In genomic region chr17:1462164-1463112, GRCh38 we compare ENCODE assay signal across 10 cellular contexts. TPM values are rescaled to one million over a fixed set of nuclear protein-coding genes. Genes with fewer than 3 reads are reported as not detected.
A peak's percentile ranks its signal among the peaks of the same experiment; 100 is the strongest.
DNase-seq lines count a peak whose midpoint lies in the region; ATAC-seq, FAIRE-seq and TF ChIP-seq lines count a peak whose summit lies in the region.
"Had no signal": no experiment of that assay in that cellular context is flagged by ENCODE, and none has a peak within 500 bp of the region (broad histone marks: within the 10 kb centered on the region; RNA-seq: fewer than 3 reads in every experiment).

No MANE protein-coding gene starts in this region.

- ATAC-seq in activated naive CD8-positive, alpha-beta T cell treated with anti-CD3 and anti-CD28 coated beads, Interleukin-2, amount 10 ng/mL, durations not matched to agents 7 days and 5 days (ENCODE audit: low read depth) = no peak
- ATAC-seq in naive B cell (ENCODE audit: low read depth in 2 of 2) (no peak), HG02571 (IDR thresholded peaks at IDR 0.05; ENCODE audit: unreplicated experiment) (no peak)
- ATAC-seq: gastrocnemius medialis had no signal

- H3K4me3 Mint-ChIP-seq in CD8-positive, alpha-beta memory T cell = peak overlapping the region; percentile 59 to 90 (median 78)
- H3K4me3 Mint-ChIP-seq in activated naive CD8-positive, alpha-beta T cell treated with anti-CD3 and anti-CD28 coated beads, Interleukin-2, amount 10 ng/mL, durations not matched to agents 7 days and 5 days = peak overlapping the region; percentile 38
- H3K4me3 Mint-ChIP-seq in naive B cell = peak overlapping the region; percentile 69 to 93 (median 84)

- H3K27me3 Mint-ChIP-seq in CD8-positive, alpha-beta memory T cell = peaks cover 3 to 8% of the 10 kb centered on the region in 2 donors
- peaks cover 50% of the 10 kb centered on the region for H3K27me3 Mint-ChIP-seq in activated naive CD8-positive, alpha-beta T cell treated with anti-CD3 and anti-CD28 coated beads, Interleukin-2, amount 10 ng/mL, durations not matched to agents 7 days and 5 days
- H3K27me3 Mint-ChIP-seq in naive B cell = peaks cover 4 to 10% (median 8%) of the 10 kb centered on the region in 3 donors

- peaks cover 25 to 30% (median 30%) of the 10 kb centered on the region in 3 donors for H3K4me1 Mint-ChIP-seq in CD8-positive, alpha-beta memory T cell
- peaks cover 14% of the 10 kb centered on the region for H3K4me1 Mint-ChIP-seq in activated naive CD8-positive, alpha-beta T cell treated with anti-CD3 and anti-CD28 coated beads, Interleukin-2, amount 10 ng/mL, durations not matched to agents 7 days and 5 days
- H3K4me1 Mint-ChIP-seq in naive B cell = peaks cover 18 to 36% (median 26%) of the 10 kb centered on the region in 3 donors

- peak; percentile 54 for FAIRE-seq in HTR-8/SVneo (lab: Jason Lieb, UNC)

- POLR2A ChIA-PET in CD8-positive, alpha-beta memory T cell (lab: Charles Lee) = interaction anchor here (1.0 to 1.6 kb wide), 2 partner anchors 25 to 54 kb away, joined by 4 to 19 read pairs; partner anchors contain the start of gene INPP5K
- POLR2A ChIA-PET in activated naive CD8-positive, alpha-beta T cell treated with anti-CD3 and anti-CD28 coated beads, Interleukin-2, amount 10 ng/mL, durations not matched to agents 7 days and 5 days (lab: Charles Lee) = interaction anchor here (0.7 to 1.7 kb wide), 6 partner anchors 15 to 362 kb away, joined by 3 to 6 read pairs (median 4); partner anchors contain the start of genes INPP5K and YWHAE

- no peaks in the 10 kb centered on the region for H3K9me3 Mint-ChIP-seq in CD8-positive, alpha-beta memory T cell
- H3K9me3 Mint-ChIP-seq in activated naive CD8-positive, alpha-beta T cell treated with anti-CD3 and anti-CD28 coated beads, Interleukin-2, amount 10 ng/mL, durations not matched to agents 7 days and 5 days = no peaks in the 10 kb centered on the region
- H3K9me3 Mint-ChIP-seq in naive B cell = no peaks in the 10 kb centered on the region

- DNase-seq in CD8-positive, alpha-beta memory T cell = no peak
- DNase-seq in HTR-8/SVneo (ENCODE audit: insufficient read length, low spot score) (no peak), naive B cell (no peak), tibial artery (no peak), hippocampal formation (lab: John Stamatoyannopoulos, UW) (no peak), COLO668 (lab: John Stamatoyannopoulos, UW; ENCODE audit: unreplicated experiment) (no peak)
- no peak for DNase-seq in activated naive CD8-positive, alpha-beta T cell treated with anti-CD3 and anti-CD28 coated beads, Interleukin-2, amount 10 ng/mL, durations not matched to agents 7 days and 5 days
- DNase-seq: NCI-H146 had no signal

- H3K36me3 ChIP-seq in CD8-positive, alpha-beta memory T cell (ENCODE audit: insufficient read depth, low read length) = no peaks in the 10 kb centered on the region
- H3K36me3 ChIP-seq in tibial artery = peaks cover 19 to 47% (median 40%) of the 10 kb centered on the region in 3 donors

- H3K4me1 ChIP-seq in CD8-positive, alpha-beta memory T cell (ENCODE audit: insufficient read depth, low read length) = peaks cover 38% of the 10 kb centered on the region
- H3K4me1 ChIP-seq in tibial artery = peaks cover 0 to 46% (median 24%) of the 10 kb centered on the region in 4 donors

- intact Hi-C loops in tibial artery (cut with DNase I; ENCODE audit: low total_unique reads) = no loop called here

- CTCF ChIA-PET in CD8-positive, alpha-beta memory T cell (lab: Charles Lee) = interaction anchor here (0.7 to 1.6 kb wide), 5 partner anchors 9 to 97 kb away, joined by 3 to 8 read pairs (median 4); partner anchors contain the start of gene INPP5K

- no peaks in the 10 kb centered on the region for H3K9me3 ChIP-seq in CD8-positive, alpha-beta memory T cell (ENCODE audit: low read length)
- no peaks in the 10 kb centered on the region for H3K9me3 ChIP-seq in tibial artery
- H3K9me3 ChIP-seq: gastrocnemius medialis had no signal

- H3K27ac ChIP-seq in CD8-positive, alpha-beta memory T cell (ENCODE audit: low read depth, low read length) = no peak overlapping the region
- H3K27ac ChIP-seq in tibial artery = peak overlapping the region in 1 of 2 donors; percentile 72

- TF ChIP-seq CTCF in tibial artery (IDR thresholded peaks at IDR 0.05) = no peak

- H3K27me3 ChIP-seq in CD8-positive, alpha-beta memory T cell (ENCODE audit: insufficient read depth, low read length, poor library complexity, severe bottlenecking) = no peaks in the 10 kb centered on the region
- no peaks in the 10 kb centered on the region for H3K27me3 ChIP-seq in tibial artery
- H3K27me3 ChIP-seq: gastrocnemius medialis had no signal

- H3K36me3 Mint-ChIP-seq in CD8-positive, alpha-beta memory T cell = peaks cover 0 to 2% (median 0%) of the 10 kb centered on the region in 3 donors
- H3K36me3 Mint-ChIP-seq in activated naive CD8-positive, alpha-beta T cell treated with anti-CD3 and anti-CD28 coated beads, Interleukin-2, amount 10 ng/mL, durations not matched to agents 7 days and 5 days = no peaks in the 10 kb centered on the region
- no peaks in the 10 kb centered on the region for H3K36me3 Mint-ChIP-seq in naive B cell

- peak overlapping the region; percentile 44 for H3K4me3 ChIP-seq in CD8-positive, alpha-beta memory T cell (ENCODE audit: low read length)
- H3K4me3 ChIP-seq in tibial artery = no peak overlapping the region
- H3K4me3 ChIP-seq: gastrocnemius medialis had no signal

- H3K27ac Mint-ChIP-seq in CD8-positive, alpha-beta memory T cell = peak overlapping the region; percentile 29 to 94 (median 81)
- no peak overlapping the region for H3K27ac Mint-ChIP-seq in activated naive CD8-positive, alpha-beta T cell treated with anti-CD3 and anti-CD28 coated beads, Interleukin-2, amount 10 ng/mL, durations not matched to agents 7 days and 5 days
- peak overlapping the region; percentile 64 to 98 (median 92) for H3K27ac Mint-ChIP-seq in naive B cell

RNA-seq across cellular contexts. Expression of gene CRK, which starts 6.4 kb away (rescaled TPM):
- 10 to 100 TPM; 25.3 to 28.8 TPM for total RNA-seq in CD8-positive, alpha-beta memory T cell
- 24.6 TPM for polyA plus RNA-seq in CD8-positive, alpha-beta memory T cell
- total RNA-seq in activated naive CD8-positive, alpha-beta T cell treated with anti-CD3 and anti-CD28 coated beads, Interleukin-2, amount 10 ng/mL, durations not matched to agents 7 days and 5 days = 10 to 100 TPM; 19.5 to 21.9 TPM
- 10 to 100 TPM; 28.1 to 34.6 (median 32.3) TPM for polyA plus RNA-seq in naive B cell (ENCODE audit: low read depth in 6 of 6)

RNA-seq across cellular contexts. Expression of gene MYO1C, which starts 30.0 kb away (rescaled TPM):
- total RNA-seq in CD8-positive, alpha-beta memory T cell = 10 to 100 TPM; 36.6 to 36.9 TPM
- 5.7 TPM for polyA plus RNA-seq in CD8-positive, alpha-beta memory T cell
- total RNA-seq in activated naive CD8-positive, alpha-beta T cell treated with anti-CD3 and anti-CD28 coated beads, Interleukin-2, amount 10 ng/mL, durations not matched to agents 7 days and 5 days = 10 to 100 TPM; 28.6 to 34.1 TPM
- 10 to 100 TPM; 12.0 to 32.5 (median 21.4) TPM for polyA plus RNA-seq in naive B cell (ENCODE audit: low read depth in 6 of 6)

RNA-seq across cellular contexts. Expression of gene INPP5K, which starts 54.0 kb away (rescaled TPM):
- 10 to 100 TPM; 29.5 to 31.9 TPM for total RNA-seq in CD8-positive, alpha-beta memory T cell
- 80.2 TPM for polyA plus RNA-seq in CD8-positive, alpha-beta memory T cell
- 10 to 100 TPM; 56.7 to 58.7 TPM for total RNA-seq in activated naive CD8-positive, alpha-beta T cell treated with anti-CD3 and anti-CD28 coated beads, Interleukin-2, amount 10 ng/mL, durations not matched to agents 7 days and 5 days
- 100 to 1,000 TPM in 1 of 6 donors, 10 to 100 TPM in 5; 57.0 to 102 (median 61.1) TPM for polyA plus RNA-seq in naive B cell (ENCODE audit: low read depth in 6 of 6)
